8 cellular contexts compared by ENCODE assay signal in genomic region chr6:109454483-109455160, GRCh38.
DNase-seq lines count a peak whose midpoint lies in the region; ATAC-seq and TF ChIP-seq lines count a peak whose summit lies in the region.

No MANE protein-coding gene starts in this region.

- peak; percentile 29 for ATAC-seq in HG02884 (IDR thresholded peaks at IDR 0.05; ENCODE audit: unreplicated experiment)

- DNase-seq in OCI-M1 (lab: John Stamatoyannopoulos, UW), result peak; percentile 28
- peak; percentile 58 for DNase-seq in activated T-helper 1 cell treated with Interleukin-2 at 50 U/mL for 16 hours (ENCODE audit: low read depth)
- peak; percentile 72 for DNase-seq in foreskin melanocyte
- peak in 8 of 10 donors; percentile 33 to 90 (median 52) for DNase-seq in posterior cingulate gyrus
- DNase-seq in COLO668 (lab: John Stamatoyannopoulos, UW; ENCODE audit: unreplicated experiment), result no peak
- DNase-seq in middle frontal gyrus (ENCODE audit: extremely low spot score, low spot score), result no peak

- intact Hi-C loops in posterior cingulate gyrus (cut with DNase I), result no loop called here

- peak; percentile 68 for TF ChIP-seq POLR2A in GM18526 (IDR thresholded peaks at IDR 0.05; ENCODE audit: extremely low read depth, insufficient read length)

Comparison
In these comparisons a context has a peak if more than half of its experiments do, and no peak if none do; other contexts are left out.
1. DNase-seq: peak in OCI-M1 (single experiment), activated T-helper 1 cell treated with Interleukin-2 at 50 U/mL for 16 hours (single experiment), foreskin melanocyte (single experiment) and posterior cingulate gyrus (8 of 10); none in COLO668 (single experiment) and middle frontal gyrus (single experiment).